Comparison of ENCODE assay signal across 11 cellular contexts in the genomic region with DNA sequence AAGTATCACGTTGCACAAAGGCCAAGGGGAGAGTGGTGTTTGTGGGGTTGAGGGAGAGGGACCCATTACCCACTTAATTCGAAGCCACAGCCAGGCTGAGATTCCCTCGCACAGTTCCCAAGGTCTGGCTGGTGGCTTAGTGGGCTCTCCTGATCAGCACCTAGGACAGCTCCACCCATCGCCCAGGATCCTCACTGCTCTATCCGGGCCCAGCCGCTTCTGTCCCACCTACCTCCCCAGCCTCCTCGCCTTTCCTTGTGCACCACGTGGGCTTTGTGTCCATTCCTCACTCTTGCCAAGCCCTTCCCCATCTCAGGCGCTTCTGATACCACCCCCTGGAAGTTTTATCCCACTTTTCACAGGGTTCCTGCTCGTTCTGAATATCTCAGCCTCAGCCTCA.
A peak's percentile ranks its signal among the peaks of the same experiment; 100 is the strongest.
DNase-seq lines count a peak whose midpoint lies in the region; ATAC-seq and TF ChIP-seq lines count a peak whose summit lies in the region.
"Had no signal": no experiment of that assay in that cellular context is flagged by ENCODE, and none has a peak within 500 bp of the region (broad histone marks: within the 10 kb centered on the region; RNA-seq: fewer than 3 reads in every experiment).

No MANE protein-coding gene starts in this region.

- DNase-seq in EL: peak; percentile 17
- DNase-seq in MG63: peak; percentile 31
- peak in 6 of 7 donors; percentile 24 to 37 (median 28) for DNase-seq in adrenal gland
- DNase-seq in mucosa of gallbladder (ENCODE audit: low spot score): peak; percentile 38
- DNase-seq in cerebellum (ENCODE audit: low spot score): no peak
- DNase-seq: stimulated activated naive B cell treated with anti-CD40 and anti-IgM and Interleukin-4, amounts not matched to agents 10 μg/mL and 1 μg/mL and 100 μg/mL, for 72 hours had no signal

- H3K27ac ChIP-seq in adrenal gland: no peak overlapping the region
- H3K27ac ChIP-seq: SK-N-MC had no signal

- H3K9me3 ChIP-seq in MG63 (no peaks in the 10 kb centered on the region), adrenal gland (replicated peaks in 1 of 3) (no peaks in the 10 kb centered on the region)

- WGBS in adrenal gland, 4 donors: 8 to 15% (median 13%) methylated on average over 10 of the region's 10 CpGs

- ATAC-seq in HG03442 (IDR thresholded peaks at IDR 0.05; ENCODE audit: unreplicated experiment): no peak
- ATAC-seq in GM21381 (IDR thresholded peaks at IDR 0.05; ENCODE audit: unreplicated experiment): no peak
- no peak for ATAC-seq in GM21576 (IDR thresholded peaks at IDR 0.05; ENCODE audit: unreplicated experiment)
- ATAC-seq: naive thymus-derived CD8-positive, alpha-beta T cell had no signal

- no peaks in the 10 kb centered on the region for H3K4me1 ChIP-seq in adrenal gland (replicated peaks in 1 of 2)

- TF ChIP-seq POLR2A in adrenal gland (IDR thresholded peaks at IDR 0.05): no peak

- H3K27me3 ChIP-seq in MG63: peaks cover 2% of the 10 kb centered on the region; the same call in 1 of the 2 replicates
- H3K27me3 ChIP-seq in adrenal gland: no peaks in the 10 kb centered on the region

- TF ChIP-seq CTCF in adrenal gland (IDR thresholded peaks at IDR 0.05): no peak

- H3K36me3 ChIP-seq in MG63 (no peaks in the 10 kb centered on the region), adrenal gland (replicated peaks in 1 of 2) (no peaks in the 10 kb centered on the region)

- H3K4me3 ChIP-seq in MG63 (no peak overlapping the region), adrenal gland (no peak overlapping the region)
- H3K4me3 ChIP-seq: SK-N-MC had no signal

- intact Hi-C loops in adrenal gland (cut with DNase I): no loop called here
